In the genomic region with DNA sequence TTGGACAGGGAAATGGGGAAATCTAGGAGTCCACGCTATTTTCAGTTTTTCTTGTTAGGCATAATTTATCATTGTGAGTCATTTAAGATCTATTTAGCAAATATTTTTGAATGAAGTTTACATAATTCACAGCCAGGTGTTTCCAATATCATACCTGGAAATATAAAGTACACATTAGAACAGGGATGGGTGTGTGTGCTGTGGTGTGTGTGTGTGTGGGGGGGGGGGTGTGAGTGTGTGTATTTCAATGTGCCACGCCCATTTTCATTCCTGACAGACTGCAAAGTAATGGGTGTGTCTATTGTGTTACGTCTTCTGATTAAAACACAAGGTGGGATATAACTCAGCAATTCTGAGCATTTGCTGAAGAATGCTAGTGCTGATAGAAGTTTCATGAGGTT, we compare ENCODE assay signal across 22 cellular contexts. TPM values are rescaled to one million over a fixed set of nuclear protein-coding genes. Genes with fewer than 3 reads are reported as not detected.
DNase-seq lines count a peak whose midpoint lies in the region; ATAC-seq, FAIRE-seq and TF ChIP-seq lines count a peak whose summit lies in the region.
"Had no signal": no experiment of that assay in that cellular context is flagged by ENCODE, and none has a peak within 500 bp of the region (broad histone marks: within the 10 kb centered on the region; RNA-seq: fewer than 3 reads in every experiment).

No MANE protein-coding gene starts in this region.

- no TSS peak for BruUV-seq in PC-9 (replicated peaks; lab: Mats Ljungman, UMichigan)

- TF ChIP-seq CTCF in PC-9 (conservative IDR thresholded peaks at IDR 0.05) (no peak), bronchial epithelial cell (IDR thresholded peaks at IDR 0.05; ENCODE audit: insufficient read depth, low read length, severe bottlenecking) (no peak), mucosa of descending colon (IDR thresholded peaks at IDR 0.05) (no peak), type B pancreatic cell (conservative IDR thresholded peaks at IDR 0.05) (no peak)

- no peak for FAIRE-seq in bronchial epithelial cell (lab: Jason Lieb, UNC)
- FAIRE-seq: GM12891 had no signal

- POLR2A ChIA-PET in PC-9 (lab: Charles Lee; ENCODE audit: unreplicated experiment): no interaction called here

- H3K27me3 ChIP-seq in PC-9 (ENCODE audit: insufficient read depth, low read depth) (no peaks in the 10 kb centered on the region), bronchial epithelial cell (ENCODE audit: control insufficient read depth, insufficient read depth, low read length) (no peaks in the 10 kb centered on the region)
- H3K27me3 ChIP-seq: BLaER1 had no signal

- no peaks in the 10 kb centered on the region for H3K27me3 Mint-ChIP-seq in type B pancreatic cell
- H3K27me3 Mint-ChIP-seq in T-helper 2 cell treated with Interferon-gamma antibody and Interleukin-4, amounts not matched to agents 5 μg/mL and 100 μg/mL, for 36 hours (ENCODE audit: low read depth): no peaks in the 10 kb centered on the region
- H3K27me3 Mint-ChIP-seq: CD4-positive, alpha-beta memory T cell had no signal

- H3K4me1 ChIP-seq in PC-9 (replicated peaks; ENCODE audit: insufficient read depth): no peaks in the 10 kb centered on the region; the same call in 1 of the 2 replicates
- H3K4me1 ChIP-seq in mucosa of descending colon (ENCODE audit: low read depth): peaks cover 8% of the 10 kb centered on the region
- H3K4me1 ChIP-seq: BLaER1 had no signal

- no peaks in the 10 kb centered on the region for H3K36me3 ChIP-seq in PC-9 (ENCODE audit: low read depth)
- H3K36me3 ChIP-seq in bronchial epithelial cell (ENCODE audit: control insufficient read depth, insufficient read depth, low read length): no peaks in the 10 kb centered on the region
- no peaks in the 10 kb centered on the region for H3K36me3 ChIP-seq in mucosa of descending colon (ENCODE audit: low read depth)
- H3K36me3 ChIP-seq: BLaER1 had no signal

- CTCF ChIA-PET in PC-9 (lab: Charles Lee): no interaction called here

- peak overlapping the region; percentile 55 for H3K4me3 Mint-ChIP-seq in type B pancreatic cell
- H3K4me3 Mint-ChIP-seq in T-helper 2 cell treated with Interferon-gamma antibody and Interleukin-4, amounts not matched to agents 5 μg/mL and 100 μg/mL, for 36 hours: no peak overlapping the region
- H3K4me3 Mint-ChIP-seq: CD4-positive, alpha-beta memory T cell; H9 had no signal

- no peak overlapping the region for H3K4me2 ChIP-seq in PC-9
- H3K4me2 ChIP-seq: BLaER1, SK-N-SH had no signal

- peak; percentile 15 for ATAC-seq in mucosa of descending colon

- intact Hi-C loops in PC-9 (cut with micrococcal nuclease; ENCODE audit: unreplicated experiment): no loop called here
- intact Hi-C loops in mucosa of descending colon (cut with DNase I, micrococcal nuclease): no loop called here
- intact Hi-C loops in cardiac septum (cut with DNase I): no loop called here

- H2AFZ ChIP-seq in PC-9: no peak overlapping the region
- H2AFZ ChIP-seq: GM23248 had no signal

- H3K4me3 ChIP-seq in PC-9: no peak overlapping the region
- no peak overlapping the region for H3K4me3 ChIP-seq in bronchial epithelial cell (ENCODE audit: low read depth, low read length)
- H3K4me3 ChIP-seq in mucosa of descending colon: no peak overlapping the region
- H3K4me3 ChIP-seq: BLaER1, GM23248 had no signal

- H3K27ac ChIP-seq in PC-9: peak overlapping the region; percentile 36
- H3K27ac ChIP-seq: BLaER1, GM23248 had no signal

- no peaks in the 10 kb centered on the region for H4K20me1 ChIP-seq in PC-9 (ENCODE audit: insufficient read depth)
- H4K20me1 ChIP-seq: BLaER1 had no signal

- H3K4me1 Mint-ChIP-seq in type B pancreatic cell (ENCODE audit: unreplicated experiment): peaks cover 19% of the 10 kb centered on the region
- H3K4me1 Mint-ChIP-seq in T-helper 2 cell treated with Interferon-gamma antibody and Interleukin-4, amounts not matched to agents 5 μg/mL and 100 μg/mL, for 36 hours (ENCODE audit: low read depth): peaks cover 23% of the 10 kb centered on the region
- H3K4me1 Mint-ChIP-seq: H9 had no signal

- H3K36me3 Mint-ChIP-seq in type B pancreatic cell: peaks cover 19% of the 10 kb centered on the region
- H3K36me3 Mint-ChIP-seq in T-helper 2 cell treated with Interferon-gamma antibody and Interleukin-4, amounts not matched to agents 5 μg/mL and 100 μg/mL, for 36 hours (ENCODE audit: low read depth): peaks cover 2% of the 10 kb centered on the region

- no peaks in the 10 kb centered on the region for H3K9me3 ChIP-seq in PC-9 (ENCODE audit: insufficient read depth, low read depth)
- no peaks in the 10 kb centered on the region for H3K9me3 ChIP-seq in mucosa of descending colon
- H3K9me3 ChIP-seq: BLaER1, Caco-2, SK-N-SH had no signal

- H3F3A ChIP-seq in PC-9 (ENCODE audit: insufficient read depth, low read depth): 0 out of 2 replicates have a peak, but pooled peaks cover 3% of the 10 kb centered on the region

- peaks cover 52% of the 10 kb centered on the region for H3K79me2 ChIP-seq in PC-9 (ENCODE audit: low read depth)

- H3K9me2 ChIP-seq in PC-9 (ENCODE audit: insufficient read depth): no peaks in the 10 kb centered on the region
- H3K9me2 ChIP-seq: SK-N-SH had no signal

- H3K9me3 Mint-ChIP-seq in type B pancreatic cell: peaks cover 7% of the 10 kb centered on the region
- H3K9me3 Mint-ChIP-seq in T-helper 2 cell treated with Interferon-gamma antibody and Interleukin-4, amounts not matched to agents 5 μg/mL and 100 μg/mL, for 36 hours: no peaks in the 10 kb centered on the region
- H3K9me3 Mint-ChIP-seq: CD4-positive, alpha-beta memory T cell; H9 had no signal

- peak overlapping the region; percentile 94 for H3K27ac Mint-ChIP-seq in type B pancreatic cell
- no peak overlapping the region for H3K27ac Mint-ChIP-seq in T-helper 2 cell treated with Interferon-gamma antibody and Interleukin-4, amounts not matched to agents 5 μg/mL and 100 μg/mL, for 36 hours
- H3K27ac Mint-ChIP-seq: H9 had no signal

- DNase-seq in PC-9 (peak in 1 of 2 experiments; percentile 70), bronchial epithelial cell (ENCODE audit: low read depth) (peak; percentile 70), mucosa of descending colon (no peak), type B pancreatic cell (ENCODE audit: extremely low spot score, unreplicated experiment) (no peak), amygdala (lab: John Stamatoyannopoulos, UW) (no peak), cardiac septum (ENCODE audit: low spot score) (no peak)
- no peak for DNase-seq in T-helper 2 cell treated with Interferon-gamma antibody and Interleukin-4, amounts not matched to agents 5 μg/mL and 100 μg/mL, for 36 hours (ENCODE audit: low spot score)
- DNase-seq: Caco-2; CD4-positive, alpha-beta memory T cell; DND-41; GM23248; H9; KBM-7; NCI-H1092; NCI-H1436; NCI-H187 treated with DMSO at 0.1 percent for 48 hours; NCI-H510A treated with DMSO at 0.1 percent for 48 hours; NCI-H774; SHP77 treated with DMSO at 0.1 percent for 48 hours; SK-N-SH had no signal

RNA-seq across cellular contexts. Expression of a gene that starts 33.2 kb away (rescaled TPM):
- total RNA-seq in PC-9 (2021): 21.7 and 27.5 TPM in 2 replicates
- total RNA-seq in bronchial epithelial cell: 8.4 and 11.3 TPM in 2 replicates
- 10 to 100 TPM in 1 of 3 donors, 1 to 10 TPM in 2; 3.0 to 66.6 (median 8.1) TPM for total RNA-seq in mucosa of descending colon
- 25.2 and 25.5 TPM in 2 replicates for total RNA-seq in type B pancreatic cell (ENCODE audit: low replicate concordance)
- 41.8 TPM for total RNA-seq in cardiac septum
